ENCODE assay signal across 8 cellular contexts in genomic region chr6:121436966-121437756, GRCh38. TPM values are rescaled to one million over a fixed set of nuclear protein-coding genes. Genes with fewer than 3 reads are reported as not detected.
DNase-seq lines count a peak whose midpoint lies in the region; ATAC-seq and TF ChIP-seq lines count a peak whose summit lies in the region.

No MANE protein-coding gene starts in this region.

- peak overlapping the region; percentile 91 for H3K4me3 Mint-ChIP-seq in WTC11

- H3K36me3 ChIP-seq in mucosa of descending colon (ENCODE audit: low read depth): no peaks in the 10 kb centered on the region
- H3K36me3 ChIP-seq in tibial artery: no peaks in the 10 kb centered on the region

- CTCF ChIA-PET in WTC11 (lab: Charles Lee): interaction anchor here (0.7 to 2.2 kb wide), 5 partner anchors 50 to 412 kb away, joined by 3 to 10 read pairs (median 3); no protein-coding TSS in a partner anchor

- H3K27ac ChIP-seq in epithelial cell of prostate (peak overlapping the region; percentile 96), tibial artery (peak overlapping the region; percentile 86 to 97)

- POLR2A ChIA-PET in WTC11 (lab: Charles Lee): interaction anchor here (0.5 to 2.9 kb wide), 8 partner anchors 14 to 420 kb away, joined by 3 to 10 read pairs (median 4); no protein-coding TSS in a partner anchor

- no peaks in the 10 kb centered on the region for H3K27me3 ChIP-seq in tibial artery

- peaks cover 49% of the 10 kb centered on the region for H3K36me3 Mint-ChIP-seq in WTC11

- DNase-seq in HCEC 1CT (peak; percentile 62), WTC11 (ENCODE audit: low spot score) (peak; percentile 54), epithelial cell of prostate (ENCODE audit: low read depth, low spot score) (no peak), mucosa of descending colon (peak in 2 of 3 donors; percentile 23 to 30), tibial artery (peak; percentile 61 to 74), epidermal melanocyte (ENCODE audit: insufficient read length, low spot score) (no peak)
- no peak for DNase-seq in stimulated activated naive CD4-positive, alpha-beta T cell treated with Interleukin-2 at 50 U/mL for 16 hours (lab: John Stamatoyannopoulos, UW)

- peak overlapping the region; percentile 98 for H3K27ac Mint-ChIP-seq in WTC11

- H3K9me3 Mint-ChIP-seq in WTC11: no peaks in the 10 kb centered on the region

- TF ChIP-seq CTCF in WTC11 (IDR thresholded peaks at IDR 0.05) (no peak), mucosa of descending colon (IDR thresholded peaks at IDR 0.05) (no peak), tibial artery (IDR thresholded peaks at IDR 0.05) (no peak)

- H3K27me3 Mint-ChIP-seq in WTC11 (ENCODE audit: low read depth): no peaks in the 10 kb centered on the region; the same call in 1 of the 2 replicates

- ATAC-seq in WTC11: peak; percentile 29
- ATAC-seq in mucosa of descending colon: no peak
- ATAC-seq in GM19035 (IDR thresholded peaks at IDR 0.05; ENCODE audit: unreplicated experiment): no peak

- no peak overlapping the region for H3K4me3 ChIP-seq in mucosa of descending colon
- H3K4me3 ChIP-seq in tibial artery: peak overlapping the region; percentile 66 to 74

- no peaks in the 10 kb centered on the region for H3K9me3 ChIP-seq in mucosa of descending colon
- H3K9me3 ChIP-seq in tibial artery: no peaks in the 10 kb centered on the region

- intact Hi-C loops in mucosa of descending colon (cut with DNase I, micrococcal nuclease): loop anchor here (10.0 kb wide), 2 partner anchors 408 to 598 kb away; no protein-coding TSS in a partner anchor
- intact Hi-C loops in tibial artery (cut with DNase I; ENCODE audit: low total_unique reads): loop anchor here (10.0 kb wide), 2 partner anchors 88 to 348 kb away; no protein-coding TSS in a partner anchor

- H3K4me1 ChIP-seq in mucosa of descending colon (ENCODE audit: low read depth) (peaks cover 5% of the 10 kb centered on the region), tibial artery (peaks cover 0 to 40% (median 8%) of the 10 kb centered on the region in 4 donors)

- H3K4me1 Mint-ChIP-seq in WTC11: peaks cover 58% of the 10 kb centered on the region

TF ChIP-seq in WTC11, 78 proteins besides CTCF, POLR2A, EP300 and RAD21 (continues in another document):
- TF ChIP-seq FOXP1 (CRISPR knock-in tag; IDR thresholded peaks at IDR 0.05; ENCODE audit: borderline replicate concordance) (0 out of 2 replicates have a peak, but pooled peaks have one; percentile 30), HMGXB4 (CRISPR knock-in tag; IDR thresholded peaks at IDR 0.05) (0 out of 2 replicates have a peak, but pooled peaks have one; percentile 4), NR2C2 (CRISPR knock-in tag; IDR thresholded peaks at IDR 0.05) (no peak), SMAD3 (CRISPR knock-in tag; IDR thresholded peaks at IDR 0.05; ENCODE audit: borderline replicate concordance) (0 out of 2 replicates have a peak, but pooled peaks have one; percentile 28), FOXK1 (CRISPR knock-in tag; IDR thresholded peaks at IDR 0.05) (0 out of 2 replicates have a peak, but pooled peaks have one; percentile 43), ZNF425 (CRISPR knock-in tag; conservative IDR thresholded peaks at IDR 0.05) (no peak), FOXJ3 (CRISPR knock-in tag; IDR thresholded peaks at IDR 0.05; ENCODE audit: borderline replicate concordance) (no peak), ZNF121 (CRISPR knock-in tag; IDR thresholded peaks at IDR 0.05) (peak; percentile 100), AR (CRISPR knock-in tag; IDR thresholded peaks at IDR 0.05) (peak; percentile 54; the same call in 1 of the 2 replicates), SP1 (CRISPR knock-in tag; conservative IDR thresholded peaks at IDR 0.05) (peak; percentile 58; the same call in 1 of the 2 replicates), PRRX2 (CRISPR knock-in tag; IDR thresholded peaks at IDR 0.05) (no peak), ZBTB43 (CRISPR knock-in tag; IDR thresholded peaks at IDR 0.05) (no peak), STAT6 (CRISPR knock-in tag; conservative IDR thresholded peaks at IDR 0.05; ENCODE audit: low read depth) (peak; percentile 69; the same call in 1 of the 2 replicates)

RNA-seq across cellular contexts. Expression of gene GJA1, which starts 1.7 kb away (rescaled TPM):
- total RNA-seq in WTC11 (2021): 546 to 700 TPM (median 682 TPM) in 3 replicates
- 10 to 100 TPM in 2 of 3 donors, 1 to 10 TPM in 1; 5.1 to 13.2 (median 10.9) TPM for total RNA-seq in mucosa of descending colon

Comparison
In these comparisons a context has a peak if more than half of its experiments do, and no peak if none do; other contexts are left out.
1. DNase-seq: peak in HCEC 1CT (single experiment), WTC11 (single experiment), mucosa of descending colon (2 of 3) and tibial artery (2 of 2); none in epithelial cell of prostate (single experiment), stimulated activated naive CD4-positive, alpha-beta T cell treated with Interleukin-2 at 50 U/mL for 16 hours (single experiment) and epidermal melanocyte (single experiment).
2. RNA of gene GJA1, which starts 1.7 kb away (total RNA-seq): 546 to 700 TPM in WTC11; 5.1 to 13.2 TPM in mucosa of descending colon; every median in the first group is over 10 times any median in the second.